8 cellular contexts compared by ENCODE assay signal in the genomic region with DNA sequence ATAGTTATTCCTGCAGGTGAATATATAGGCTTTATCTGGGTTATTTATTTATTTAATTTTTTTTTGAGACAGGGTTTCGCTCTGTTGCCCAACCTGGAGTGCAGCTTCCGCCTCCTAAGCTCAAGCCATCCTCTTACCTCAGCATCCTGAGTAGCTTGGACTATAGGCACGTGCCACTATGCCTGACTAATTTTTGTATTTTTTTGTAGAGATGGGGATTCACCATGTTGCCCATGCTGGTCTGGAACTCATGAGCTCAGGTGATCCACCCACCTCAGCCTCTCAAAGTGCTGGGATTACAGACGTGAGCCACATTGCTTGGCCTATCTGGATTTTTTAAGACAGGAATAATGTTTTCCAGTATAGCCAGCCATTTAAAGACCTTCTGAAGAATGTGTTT. TPM values are rescaled to one million over a fixed set of nuclear protein-coding genes. Genes with fewer than 3 reads are reported as not detected.
DNase-seq lines count a peak whose midpoint lies in the region; ATAC-seq, FAIRE-seq and TF ChIP-seq lines count a peak whose summit lies in the region.

No MANE protein-coding gene starts in this region.

- H3K9me3 Mint-ChIP-seq in astrocyte (ENCODE audit: unreplicated experiment), result no peaks in the 10 kb centered on the region
- no peaks in the 10 kb centered on the region for H3K9me3 Mint-ChIP-seq in natural killer cell treated with Interleukin-12 subunit alpha and Interleukin-12 subunit beta and Interleukin-15 and Interleukin-18, amount 100 ng/mL, for 72 hours

- H3K4me1 Mint-ChIP-seq in astrocyte (ENCODE audit: low read depth, unreplicated experiment), result peaks cover 16% of the 10 kb centered on the region
- H3K4me1 Mint-ChIP-seq in natural killer cell treated with Interleukin-12 subunit alpha and Interleukin-12 subunit beta and Interleukin-15 and Interleukin-18, amount 100 ng/mL, for 72 hours (ENCODE audit: low read depth in 2 of 2), result peaks cover 33 to 55% of the 10 kb centered on the region in 2 donors

- peaks cover 37% of the 10 kb centered on the region for H3K79me2 ChIP-seq in astrocyte (ENCODE audit: insufficient read depth, low read length)

- ATAC-seq in natural killer cell treated with Interleukin-12 subunit alpha and Interleukin-12 subunit beta and Interleukin-15 and Interleukin-18, amount 100 ng/mL, for 72 hours, result no peak

- H3K9ac ChIP-seq in astrocyte (ENCODE audit: low read length), result peak overlapping the region; percentile 98

- peak overlapping the region; percentile 96 for H3K4me2 ChIP-seq in astrocyte (ENCODE audit: low read length)

- peaks cover 19% of the 10 kb centered on the region for H3K4me1 ChIP-seq in astrocyte (ENCODE audit: insufficient read depth, low read length)

- no peak overlapping the region for H3K27ac ChIP-seq in astrocyte (ENCODE audit: low read depth, low read length)

- intact Hi-C loops in head of caudate nucleus (cut with DNase I), result no loop called here

- peak overlapping the region; percentile 93 for H3K4me3 ChIP-seq in GM12864 (ENCODE audit: low read depth, low read length)
- peak overlapping the region; percentile 86 for H3K4me3 ChIP-seq in LNCaP clone FGC (ENCODE audit: low read depth, low read length)
- H3K4me3 ChIP-seq in astrocyte (ENCODE audit: insufficient read depth, low read depth, low read length), result peak overlapping the region; percentile 91

- no peaks in the 10 kb centered on the region for H3K9me3 ChIP-seq in astrocyte (ENCODE audit: insufficient read depth, low read depth, low read length)

- peak overlapping the region; percentile 96 for H3K4me3 Mint-ChIP-seq in astrocyte (ENCODE audit: unreplicated experiment)
- H3K4me3 Mint-ChIP-seq in natural killer cell treated with Interleukin-12 subunit alpha and Interleukin-12 subunit beta and Interleukin-15 and Interleukin-18, amount 100 ng/mL, for 72 hours, result peak overlapping the region; percentile 94

- DNase-seq in GM12864 (ENCODE audit: low read depth), result peak; percentile 30
- no peak for DNase-seq in LNCaP clone FGC (ENCODE audit: low read depth)
- no peak for DNase-seq in astrocyte (ENCODE audit: low read depth)
- DNase-seq in natural killer cell treated with Interleukin-12 subunit alpha and Interleukin-12 subunit beta and Interleukin-15 and Interleukin-18, amount 100 ng/mL, for 72 hours (ENCODE audit: low spot score), result no peak
- DNase-seq in SW 1271 (lab: John Stamatoyannopoulos, UW), result no peak
- no peak for DNase-seq in head of caudate nucleus
- no peak for DNase-seq in GDM1 (lab: John Stamatoyannopoulos, UW)
- no peak for DNase-seq in AG20443 (ENCODE audit: low spot score)

- no peak for FAIRE-seq in astrocyte (lab: Jason Lieb, UNC)

- no peaks in the 10 kb centered on the region for H3K27me3 Mint-ChIP-seq in astrocyte (ENCODE audit: low read depth, unreplicated experiment)
- H3K27me3 Mint-ChIP-seq in natural killer cell treated with Interleukin-12 subunit alpha and Interleukin-12 subunit beta and Interleukin-15 and Interleukin-18, amount 100 ng/mL, for 72 hours, result no peaks in the 10 kb centered on the region

- no peaks in the 10 kb centered on the region for H3K27me3 ChIP-seq in astrocyte (ENCODE audit: insufficient read depth, low read length)

- H2AFZ ChIP-seq in astrocyte (ENCODE audit: low read depth, low read length), result no peak overlapping the region

- no peak overlapping the region for H3K27ac Mint-ChIP-seq in astrocyte (ENCODE audit: unreplicated experiment)
- H3K27ac Mint-ChIP-seq in natural killer cell treated with Interleukin-12 subunit alpha and Interleukin-12 subunit beta and Interleukin-15 and Interleukin-18, amount 100 ng/mL, for 72 hours, result peak overlapping the region; percentile 60 to 91

- peaks cover 44% of the 10 kb centered on the region for H3K36me3 ChIP-seq in astrocyte (ENCODE audit: insufficient read depth, low read length)

- no peak for TF ChIP-seq CTCF in GM12864 (IDR thresholded peaks at IDR 0.05; ENCODE audit: low read depth, low read length, missing control alignments)
- TF ChIP-seq CTCF in LNCaP clone FGC (IDR thresholded peaks at IDR 0.05; ENCODE audit: control insufficient read depth, extremely low read depth, insufficient read depth), result no peak
- TF ChIP-seq CTCF in astrocyte (IDR thresholded peaks at IDR 0.05; ENCODE audit: insufficient read depth, low read depth, low read length), result no peak

- peaks cover 62% of the 10 kb centered on the region for H4K20me1 ChIP-seq in astrocyte (ENCODE audit: insufficient read depth, low read length)

- H3K36me3 Mint-ChIP-seq in astrocyte (ENCODE audit: low read depth, unreplicated experiment), result peaks cover 27% of the 10 kb centered on the region
- peaks cover 48% of the 10 kb centered on the region for H3K36me3 Mint-ChIP-seq in natural killer cell treated with Interleukin-12 subunit alpha and Interleukin-12 subunit beta and Interleukin-15 and Interleukin-18, amount 100 ng/mL, for 72 hours

RNA-seq across cellular contexts. Expression of gene RAN, which starts 2.0 kb away (rescaled TPM):
- total RNA-seq in astrocyte, result 795 and 872 TPM in 2 replicates
- total RNA-seq in natural killer cell treated with Interleukin-12 subunit alpha and Interleukin-12 subunit beta and Interleukin-15 and Interleukin-18, amount 100 ng/mL, for 72 hours, result 1,000 to 10,000 TPM; 1,073 to 1,486 TPM

RNA-seq across cellular contexts. Expression of gene STX2, which starts 34.8 kb away (rescaled TPM):
- total RNA-seq in astrocyte, result 30.5 and 33.0 TPM in 2 replicates
- 10 to 100 TPM in 1 of 2 donors, 1 to 10 TPM in 1; 9.0 to 16.4 TPM for total RNA-seq in natural killer cell treated with Interleukin-12 subunit alpha and Interleukin-12 subunit beta and Interleukin-15 and Interleukin-18, amount 100 ng/mL, for 72 hours
